24 cellular contexts compared by ENCODE assay signal in genomic region chr2:105103481-105103880, GRCh38.
DNase-seq lines count a peak whose midpoint lies in the region; ATAC-seq and TF ChIP-seq lines count a peak whose summit lies in the region.
"Had no signal": no experiment of that assay in that cellular context is flagged by ENCODE, and none has a peak within 500 bp of the region (broad histone marks: within the 10 kb centered on the region; RNA-seq: fewer than 3 reads in every experiment).

No MANE protein-coding gene starts in this region.

- H3K27ac ChIP-seq in RWPE2 (ENCODE audit: poor library complexity, severe bottlenecking) (peak overlapping the region; percentile 36), iPS-18a (ENCODE audit: low read length) (peak overlapping the region; percentile 69), skeletal muscle tissue (ENCODE audit: low read depth, low read length) (peak overlapping the region; percentile 10)
- H3K27ac ChIP-seq: BLaER1 treated with 17β-estradiol and CSF1 and Interleukin-3, amounts not matched to agents 10 nM and 100 nM; breast epithelium; dorsolateral prefrontal cortex; gastroesophageal sphincter; neutrophil; SJSA1; upper lobe of left lung had no signal

- H3K9me3 ChIP-seq in RWPE2 (ENCODE audit: severe bottlenecking), result no peaks in the 10 kb centered on the region
- no peaks in the 10 kb centered on the region for H3K9me3 ChIP-seq in iPS-18a (ENCODE audit: control insufficient read depth, low read depth, low read length)
- no peaks in the 10 kb centered on the region for H3K9me3 ChIP-seq in skeletal muscle tissue (ENCODE audit: control insufficient read depth in 3 of 3, low read length in 3 of 3)
- H3K9me3 ChIP-seq: BLaER1 treated with 17β-estradiol and CSF1 and Interleukin-3, amounts not matched to agents 10 nM and 100 nM; breast epithelium; gastroesophageal sphincter; neutrophil; SJSA1; upper lobe of left lung had no signal

- H3K27me3 ChIP-seq in RWPE2 (ENCODE audit: insufficient read depth, poor library complexity, severe bottlenecking) (no peaks in the 10 kb centered on the region), iPS-18a (ENCODE audit: control insufficient read depth, insufficient read depth, low read length) (no peaks in the 10 kb centered on the region), skeletal muscle tissue (ENCODE audit: control insufficient read depth in 3 of 3, insufficient read depth in 3 of 3, low read length in 3 of 3) (no peaks in the 10 kb centered on the region)
- H3K27me3 ChIP-seq: BLaER1 treated with 17β-estradiol and CSF1 and Interleukin-3, amounts not matched to agents 10 nM and 100 nM; breast epithelium; dorsolateral prefrontal cortex; gastroesophageal sphincter; neutrophil; SJSA1; upper lobe of left lung had no signal

- no peak for ATAC-seq in RWPE2 (ENCODE audit: low read depth)
- ATAC-seq: activated CD8-positive, alpha-beta memory T cell treated with anti-CD3 and anti-CD28 coated beads, Interleukin-2, amount 10 ng/mL, durations not matched to agents 7 days and 5 days; activated naive CD8-positive, alpha-beta T cell treated with anti-CD3 and anti-CD28 coated beads, Interleukin-2, amount 50 U/mL, for 24 hours; gastroesophageal sphincter; GM12878 had no signal

- H3K9ac ChIP-seq in iPS-18a (ENCODE audit: low read length), result peak overlapping the region; percentile 35
- no peak overlapping the region for H3K9ac ChIP-seq in skeletal muscle tissue (ENCODE audit: low read depth in 1 of 3, low read length in 3 of 3)
- H3K9ac ChIP-seq: BLaER1 treated with 17β-estradiol and CSF1 and Interleukin-3, amounts not matched to agents 10 nM and 100 nM had no signal

- DNase-seq in NCI-H345 (lab: John Stamatoyannopoulos, UW), result peak; percentile 12
- DNase-seq in NCI-H345 treated with DMSO at 0.1 percent for 48 hours (lab: John Stamatoyannopoulos, UW; ENCODE audit: unreplicated experiment), result no peak
- DNase-seq in RWPE2 (ENCODE audit: low spot score), result no peak
- DNase-seq in inferior parietal cortex (ENCODE audit: extremely low spot score), result no peak
- no peak for DNase-seq in UCSD-AML1 (lab: John Stamatoyannopoulos, UW; ENCODE audit: unreplicated experiment)
- no peak for DNase-seq in RKO (ENCODE audit: low spot score)
- DNase-seq: activated CD8-positive, alpha-beta memory T cell treated with anti-CD3 and anti-CD28 coated beads, Interleukin-2, amount 10 ng/mL, durations not matched to agents 7 days and 5 days; activated naive CD8-positive, alpha-beta T cell treated with anti-CD3 and anti-CD28 coated beads, Interleukin-2, amount 50 U/mL, for 24 hours; dorsolateral prefrontal cortex; erythroblast; GF-D8; MM.1S; NCI-H1694; NCI-H526; stimulated activated naive CD4-positive, alpha-beta T cell; upper lobe of left lung had no signal

- no peak for TF ChIP-seq CTCF in RWPE2 (IDR thresholded peaks at IDR 0.05; ENCODE audit: poor library complexity, severe bottlenecking)

- H3K36me3 ChIP-seq in RWPE2 (ENCODE audit: low read depth), result peaks cover 10% of the 10 kb centered on the region; the same call in 1 of the 2 replicates
- H3K36me3 ChIP-seq in iPS-18a (ENCODE audit: control insufficient read depth, low read depth, low read length), result peaks cover 19% of the 10 kb centered on the region
- H3K36me3 ChIP-seq in skeletal muscle tissue (ENCODE audit: control insufficient read depth in 3 of 3, insufficient read depth in 3 of 3, low read length in 3 of 3), result peaks cover 6 to 10% (median 6%) of the 10 kb centered on the region in 3 donors
- H3K36me3 ChIP-seq: breast epithelium had no signal

- H3K4me1 ChIP-seq in RWPE2 (ENCODE audit: insufficient read depth, poor library complexity, severe bottlenecking) (peaks cover 10% of the 10 kb centered on the region), iPS-18a (ENCODE audit: control insufficient read depth, low read depth, low read length) (peaks cover 20% of the 10 kb centered on the region), skeletal muscle tissue (ENCODE audit: control insufficient read depth in 3 of 3, insufficient read depth in 3 of 3, low read length in 3 of 3) (peaks cover 13 to 26% (median 16%) of the 10 kb centered on the region in 3 donors)
- H3K4me1 ChIP-seq: breast epithelium, gastroesophageal sphincter, upper lobe of left lung had no signal

- H3K4me3 ChIP-seq in RWPE2 (ENCODE audit: severe bottlenecking) (no peak overlapping the region), iPS-18a (ENCODE audit: low read length) (peak overlapping the region; percentile 49), skeletal muscle tissue (ENCODE audit: low read length in 3 of 3) (no peak overlapping the region)
- H3K4me3 ChIP-seq: BLaER1 treated with 17β-estradiol and CSF1 and Interleukin-3, amounts not matched to agents 10 nM and 100 nM; breast epithelium; dorsolateral prefrontal cortex; gastroesophageal sphincter; GM12878; SJSA1; upper lobe of left lung had no signal

Comparison
In these comparisons a context has a peak if more than half of its experiments do, and no peak if none do; other contexts are left out.
1. H3K27ac ChIP-seq: peak in every context shown above with its lines; median percentile 69 in iPS-18a; 36 in RWPE2; 10 in skeletal muscle tissue.